11 cellular contexts compared by ENCODE assay signal in genomic region chr1:9882296-9882944, GRCh38. TPM values are rescaled to one million over a fixed set of nuclear protein-coding genes. Genes with fewer than 3 reads are reported as not detected.
DNase-seq lines count a peak whose midpoint lies in the region; ATAC-seq and TF ChIP-seq lines count a peak whose summit lies in the region.
"Had no signal": no experiment of that assay in that cellular context is flagged by ENCODE, and none has a peak within 500 bp of the region (broad histone marks: within the 10 kb centered on the region; RNA-seq: fewer than 3 reads in every experiment).

No MANE protein-coding gene starts in this region.

- 73 to 82% methylated on average over 12 of the region's 12 CpGs for WGBS in heart right ventricle, 2 donors
- WGBS in right cardiac atrium, result 75% methylated on average over 12 of the region's 12 CpGs

- peaks cover 10% of the 10 kb centered on the region for H3K4me1 Mint-ChIP-seq in activated CD4-positive, alpha-beta memory T cell treated with anti-CD3 and anti-CD28 coated beads for 36 hours (ENCODE audit: low read depth)
- H3K4me1 Mint-ChIP-seq in type B pancreatic cell (ENCODE audit: unreplicated experiment), result peaks cover 19% of the 10 kb centered on the region

- intact Hi-C loops in heart right ventricle (cut with DNase I), result no loop called here
- intact Hi-C loops in right cardiac atrium (cut with DNase I), result no loop called here
- intact Hi-C loops in activated CD4-positive, alpha-beta memory T cell treated with anti-CD3 and anti-CD28 coated beads for 36 hours (cut with micrococcal nuclease), result no loop called here
- intact Hi-C loops in uterus (cut with DNase I; ENCODE audit: low total_unique reads), result no loop called here

- H3K27ac ChIP-seq in heart right ventricle, result peak overlapping the region in 7 of 10 donors; percentile 7 to 89 (median 64)
- no peak overlapping the region for H3K27ac ChIP-seq in right cardiac atrium (ENCODE audit: low read length)
- H3K27ac ChIP-seq in foreskin keratinocyte, result no peak overlapping the region
- no peak overlapping the region for H3K27ac ChIP-seq in uterus

- H3K9me3 Mint-ChIP-seq in activated CD4-positive, alpha-beta memory T cell treated with anti-CD3 and anti-CD28 coated beads for 36 hours, result no peaks in the 10 kb centered on the region
- H3K9me3 Mint-ChIP-seq in type B pancreatic cell, result no peaks in the 10 kb centered on the region

- no peak for TF ChIP-seq CTCF in heart right ventricle (IDR thresholded peaks at IDR 0.05)
- TF ChIP-seq CTCF in foreskin keratinocyte (conservative IDR thresholded peaks at IDR 0.05), result no peak
- TF ChIP-seq CTCF in type B pancreatic cell (conservative IDR thresholded peaks at IDR 0.05), result no peak
- TF ChIP-seq CTCF in uterus (IDR thresholded peaks at IDR 0.05), result no peak

- H3K27ac Mint-ChIP-seq in activated CD4-positive, alpha-beta memory T cell treated with anti-CD3 and anti-CD28 coated beads for 36 hours, result no peak overlapping the region
- peak overlapping the region; percentile 29 for H3K27ac Mint-ChIP-seq in type B pancreatic cell

- H3K36me3 ChIP-seq in heart right ventricle (peaks cover 0 to 25% (median 0%) of the 10 kb centered on the region in 9 donors), uterus (no peaks in the 10 kb centered on the region)

- H3K9me3 ChIP-seq in heart right ventricle (no peaks in the 10 kb centered on the region), right cardiac atrium (ENCODE audit: control insufficient read depth, low read length) (no peaks in the 10 kb centered on the region), uterus (no peaks in the 10 kb centered on the region)

- H3K27me3 ChIP-seq in heart right ventricle (no peaks in the 10 kb centered on the region), right cardiac atrium (ENCODE audit: control insufficient read depth, insufficient read depth) (no peaks in the 10 kb centered on the region), foreskin keratinocyte (no peaks in the 10 kb centered on the region), uterus (no peaks in the 10 kb centered on the region)

- TF ChIP-seq POLR2A in uterus (IDR thresholded peaks at IDR 0.05), result no peak

- CTCF ChIA-PET in activated CD4-positive, alpha-beta memory T cell treated with anti-CD3 and anti-CD28 coated beads for 36 hours (lab: Charles Lee), result interaction anchor here (0.6 to 1.1 kb wide), 2 partner anchors 60 to 71 kb away, joined by 3 to 4 read pairs; no protein-coding TSS in a partner anchor

- H3K4me1 ChIP-seq in heart right ventricle (peaks cover 7 to 67% (median 42%) of the 10 kb centered on the region in 9 donors), right cardiac atrium (ENCODE audit: control insufficient read depth, insufficient read depth, low read length) (peaks cover 2% of the 10 kb centered on the region), foreskin keratinocyte (peaks cover 18% of the 10 kb centered on the region), uterus (no peaks in the 10 kb centered on the region)

- no peaks in the 10 kb centered on the region for H3K27me3 Mint-ChIP-seq in activated CD4-positive, alpha-beta memory T cell treated with anti-CD3 and anti-CD28 coated beads for 36 hours
- H3K27me3 Mint-ChIP-seq in type B pancreatic cell, result no peaks in the 10 kb centered on the region

- ATAC-seq in heart right ventricle (peak in 1 of 8 donors; percentile 17), right cardiac atrium (no peak), foreskin keratinocyte (peak; percentile 5), GM18868 (IDR thresholded peaks at IDR 0.05; ENCODE audit: unreplicated experiment) (no peak)
- ATAC-seq: sciatic nerve had no signal

- H3K4me3 ChIP-seq in heart right ventricle (no peak overlapping the region), right cardiac atrium (ENCODE audit: low read length) (no peak overlapping the region), uterus (no peak overlapping the region)

- H3K36me3 Mint-ChIP-seq in activated CD4-positive, alpha-beta memory T cell treated with anti-CD3 and anti-CD28 coated beads for 36 hours, result no peaks in the 10 kb centered on the region
- peaks cover 3% of the 10 kb centered on the region for H3K36me3 Mint-ChIP-seq in type B pancreatic cell

- no peak overlapping the region for H3K4me3 Mint-ChIP-seq in activated CD4-positive, alpha-beta memory T cell treated with anti-CD3 and anti-CD28 coated beads for 36 hours
- no peak overlapping the region for H3K4me3 Mint-ChIP-seq in type B pancreatic cell

- DNase-seq in heart right ventricle, result no peak
- no peak for DNase-seq in right cardiac atrium
- DNase-seq in activated CD4-positive, alpha-beta memory T cell treated with anti-CD3 and anti-CD28 coated beads for 36 hours, result peak; percentile 16
- no peak for DNase-seq in foreskin keratinocyte
- DNase-seq in type B pancreatic cell (ENCODE audit: extremely low spot score, unreplicated experiment), result no peak
- DNase-seq in uterus, result no peak
- no peak for DNase-seq in NCI-H226
- DNase-seq: NCI-H1048, NCI-H526 had no signal

- POLR2A ChIA-PET in activated CD4-positive, alpha-beta memory T cell treated with anti-CD3 and anti-CD28 coated beads for 36 hours (lab: Charles Lee), result no interaction called here

RNA-seq across cellular contexts. Expression of gene CTNNBIP1, which starts 27.6 kb away (rescaled TPM):
- 10 to 100 TPM; 26.5 to 69.4 (median 37.3) TPM for total RNA-seq in heart right ventricle
- polyA plus RNA-seq in heart right ventricle, result 10 to 100 TPM; 26.6 to 43.5 TPM
- 10 to 100 TPM; 39.0 to 71.8 (median 53.2) TPM for total RNA-seq in right cardiac atrium
- 31.9 TPM for polyA plus RNA-seq in right cardiac atrium
- 10 to 100 TPM; 11.0 to 13.2 TPM for total RNA-seq in activated CD4-positive, alpha-beta memory T cell treated with anti-CD3 and anti-CD28 coated beads for 36 hours
- total RNA-seq in foreskin keratinocyte, result 136 and 150 TPM in 2 replicates
- polyA plus RNA-seq in foreskin keratinocyte, result 163 and 183 TPM in 2 replicates
- 51.8 and 54.1 TPM in 2 replicates for total RNA-seq in type B pancreatic cell (ENCODE audit: low replicate concordance)
- total RNA-seq in uterus, result 10 to 100 TPM in 2 of 4 donors, 1 to 10 TPM in 2; 4.7 to 26.6 (median 13.6) TPM

RNA-seq across cellular contexts. Expression of gene CLSTN1, which starts 58.7 kb away (rescaled TPM):
- total RNA-seq in heart right ventricle (10 to 100 TPM; 41.7 to 79.8 (median 64.2) TPM), right cardiac atrium (10 to 100 TPM; 67.1 to 72.1 (median 70.0) TPM), foreskin keratinocyte (287 and 346 TPM in 2 replicates), type B pancreatic cell (ENCODE audit: low replicate concordance) (112 and 136 TPM in 2 replicates), uterus (100 to 1,000 TPM in 2 of 4 donors, 10 to 100 TPM in 2; 46.8 to 184 (median 94.0) TPM)
- polyA plus RNA-seq in heart right ventricle (10 to 100 TPM; 37.1 to 37.4 TPM), right cardiac atrium (51.4 TPM), foreskin keratinocyte (237 and 287 TPM in 2 replicates)
- total RNA-seq in activated CD4-positive, alpha-beta memory T cell treated with anti-CD3 and anti-CD28 coated beads for 36 hours, result 10 to 100 TPM; 33.6 to 34.1 TPM

Comparison
In these comparisons a context has a peak if more than half of its experiments do, and no peak if none do; other contexts are left out.
1. H3K27ac ChIP-seq: peak in heart right ventricle (7 of 10); none in right cardiac atrium (single experiment), foreskin keratinocyte (single experiment) and uterus (0 of 2).